1 cellular context compared by ENCODE assay signal in genomic region chr10:42638053-42638820, GRCh38.
TF ChIP-seq lines count a peak whose summit lies in the region.

Gene ZNF33B, minus strand, starts transcription at chr10:42638570. Its CDS starts 1,642 bp downstream, at chr10:42636928.

TF ChIP-seq in K562, 482 proteins besides CTCF, POLR2A, EP300 and RAD21 (continued from another document and continues in another):
- TF ChIP-seq BCLAF1 (IDR thresholded peaks at IDR 0.05; ENCODE audit: borderline replicate concordance in 1 of 2, control insufficient read depth in 1 of 2, low read depth in 2 of 2, low read length in 1 of 2) (no peak), HSF4 (CRISPR knock-in tag; IDR thresholded peaks at IDR 0.05; ENCODE audit: borderline replicate concordance) (no peak), KLF10 (CRISPR knock-in tag; IDR thresholded peaks at IDR 0.05) (no peak), PHB (CRISPR knock-in tag; IDR thresholded peaks at IDR 0.05) (no peak), DDX20 (tag; IDR thresholded peaks at IDR 0.05; ENCODE audit: low read depth) (no peak), MYNN (IDR thresholded peaks at IDR 0.05) (0 out of 2 replicates have a peak, but pooled peaks have one; percentile 42), MYNN (CRISPR knock-in tag; IDR thresholded peaks at IDR 0.05) (no peak), FOXA1 (IDR thresholded peaks at IDR 0.05; ENCODE audit: borderline replicate concordance) (no peak), EHMT2 (IDR thresholded peaks at IDR 0.05) (no peak), TCF7L2 (IDR thresholded peaks at IDR 0.05; ENCODE audit: low read depth, low read length) (no peak), MEIS2 (IDR thresholded peaks at IDR 0.05; ENCODE audit: partially characterized antibody) (peak; percentile 4), ELK3 (CRISPR knock-in tag; IDR thresholded peaks at IDR 0.05) (no peak), CBFA2T2 (conservative IDR thresholded peaks at IDR 0.05) (no peak), RHOXF2B (CRISPR knock-in tag; conservative IDR thresholded peaks at IDR 0.05) (no peak), EGR1 (conservative IDR thresholded peaks at IDR 0.05) (peak; percentile 99), ZNF644 (tag; IDR thresholded peaks at IDR 0.05; ENCODE audit: low read depth) (0 out of 2 replicates have a peak, but pooled peaks have one; percentile 34), ZNF282 (CRISPR knock-in tag; IDR thresholded peaks at IDR 0.05) (no peak), L3MBTL2 (IDR thresholded peaks at IDR 0.05) (peak; percentile 99), MAZ (CRISPR knock-in tag; conservative IDR thresholded peaks at IDR 0.05 in 1 of 2, IDR thresholded peaks at IDR 0.05 in 1 of 2) (peak; percentile 84 to 93), ELF2 (CRISPR knock-in tag; IDR thresholded peaks at IDR 0.05) (peak; percentile 65), ELF1 (tag; IDR thresholded peaks at IDR 0.05) (peak; percentile 83), KHSRP (IDR thresholded peaks at IDR 0.05) (no peak), RBFOX2 (IDR thresholded peaks at IDR 0.05; ENCODE audit: low read depth, low read length) (peak; percentile 98), ZBTB12 (CRISPR knock-in tag; IDR thresholded peaks at IDR 0.05) (no peak), ZBTB7A (IDR thresholded peaks at IDR 0.05; ENCODE audit: borderline replicate concordance, control insufficient read depth, low read depth, low read length) (peak; percentile 86; the same call in 1 of the 2 replicates), TEAD1 (CRISPR knock-in tag; IDR thresholded peaks at IDR 0.05) (no peak), ZNF232 (CRISPR knock-in tag; IDR thresholded peaks at IDR 0.05) (peak; percentile 66; the same call in 1 of the 2 replicates), SNIP1 (IDR thresholded peaks at IDR 0.05; ENCODE audit: low read depth) (no peak), RFX1 (IDR thresholded peaks at IDR 0.05) (no peak), KLF1 (tag; IDR thresholded peaks at IDR 0.05) (peak; percentile 97), CXXC5 (CRISPR knock-in tag; IDR thresholded peaks at IDR 0.05) (peak; percentile 95), DNMT1 (IDR thresholded peaks at IDR 0.05) (no peak), LEF1 (IDR thresholded peaks at IDR 0.05) (peak; percentile 27; the same call in 1 of the 2 replicates), ZNF76 (CRISPR knock-in tag; IDR thresholded peaks at IDR 0.05; ENCODE audit: borderline replicate concordance) (no peak), HDAC1 (IDR thresholded peaks at IDR 0.05) (peak in 1 of 2 experiments; percentile 70; a peak in 1 of 4 replicates), CHD1 (IDR thresholded peaks at IDR 0.05; ENCODE audit: low read length) (peak; percentile 15), ZSCAN32 (CRISPR knock-in tag; IDR thresholded peaks at IDR 0.05) (no peak), CCAR2 (IDR thresholded peaks at IDR 0.05; ENCODE audit: low read depth, low read length) (no peak)
- TF ChIP-seq, protein P1, sequence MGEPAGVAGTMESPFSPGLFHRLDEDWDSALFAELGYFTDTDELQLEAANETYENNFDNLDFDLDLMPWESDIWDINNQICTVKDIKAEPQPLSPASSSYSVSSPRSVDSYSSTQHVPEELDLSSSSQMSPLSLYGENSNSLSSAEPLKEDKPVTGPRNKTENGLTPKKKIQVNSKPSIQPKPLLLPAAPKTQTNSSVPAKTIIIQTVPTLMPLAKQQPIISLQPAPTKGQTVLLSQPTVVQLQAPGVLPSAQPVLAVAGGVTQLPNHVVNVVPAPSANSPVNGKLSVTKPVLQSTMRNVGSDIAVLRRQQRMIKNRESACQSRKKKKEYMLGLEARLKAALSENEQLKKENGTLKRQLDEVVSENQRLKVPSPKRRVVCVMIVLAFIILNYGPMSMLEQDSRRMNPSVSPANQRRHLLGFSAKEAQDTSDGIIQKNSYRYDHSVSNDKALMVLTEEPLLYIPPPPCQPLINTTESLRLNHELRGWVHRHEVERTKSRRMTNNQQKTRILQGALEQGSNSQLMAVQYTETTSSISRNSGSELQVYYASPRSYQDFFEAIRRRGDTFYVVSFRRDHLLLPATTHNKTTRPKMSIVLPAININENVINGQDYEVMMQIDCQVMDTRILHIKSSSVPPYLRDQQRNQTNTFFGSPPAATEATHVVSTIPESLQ (CRISPR knock-in tag; IDR thresholded peaks at IDR 0.05) = peak; percentile 80
- TF ChIP-seq, protein P2, sequence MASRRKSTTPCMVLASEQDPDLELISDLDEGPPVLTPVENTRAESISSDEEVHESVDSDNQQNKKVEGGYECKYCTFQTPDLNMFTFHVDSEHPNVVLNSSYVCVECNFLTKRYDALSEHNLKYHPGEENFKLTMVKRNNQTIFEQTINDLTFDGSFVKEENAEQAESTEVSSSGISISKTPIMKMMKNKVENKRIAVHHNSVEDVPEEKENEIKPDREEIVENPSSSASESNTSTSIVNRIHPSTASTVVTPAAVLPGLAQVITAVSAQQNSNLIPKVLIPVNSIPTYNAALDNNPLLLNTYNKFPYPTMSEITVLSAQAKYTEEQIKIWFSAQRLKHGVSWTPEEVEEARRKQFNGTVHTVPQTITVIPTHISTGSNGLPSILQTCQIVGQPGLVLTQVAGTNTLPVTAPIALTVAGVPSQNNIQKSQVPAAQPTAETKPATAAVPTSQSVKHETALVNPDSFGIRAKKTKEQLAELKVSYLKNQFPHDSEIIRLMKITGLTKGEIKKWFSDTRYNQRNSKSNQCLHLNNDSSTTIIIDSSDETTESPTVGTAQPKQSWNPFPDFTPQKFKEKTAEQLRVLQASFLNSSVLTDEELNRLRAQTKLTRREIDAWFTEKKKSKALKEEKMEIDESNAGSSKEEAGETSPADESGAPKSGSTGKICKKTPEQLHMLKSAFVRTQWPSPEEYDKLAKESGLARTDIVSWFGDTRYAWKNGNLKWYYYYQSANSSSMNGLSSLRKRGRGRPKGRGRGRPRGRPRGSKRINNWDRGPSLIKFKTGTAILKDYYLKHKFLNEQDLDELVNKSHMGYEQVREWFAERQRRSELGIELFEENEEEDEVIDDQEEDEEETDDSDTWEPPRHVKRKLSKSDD (conservative IDR thresholded peaks at IDR 0.05; ENCODE audit: low read length) = no peak
- TF ChIP-seq, protein P3, sequence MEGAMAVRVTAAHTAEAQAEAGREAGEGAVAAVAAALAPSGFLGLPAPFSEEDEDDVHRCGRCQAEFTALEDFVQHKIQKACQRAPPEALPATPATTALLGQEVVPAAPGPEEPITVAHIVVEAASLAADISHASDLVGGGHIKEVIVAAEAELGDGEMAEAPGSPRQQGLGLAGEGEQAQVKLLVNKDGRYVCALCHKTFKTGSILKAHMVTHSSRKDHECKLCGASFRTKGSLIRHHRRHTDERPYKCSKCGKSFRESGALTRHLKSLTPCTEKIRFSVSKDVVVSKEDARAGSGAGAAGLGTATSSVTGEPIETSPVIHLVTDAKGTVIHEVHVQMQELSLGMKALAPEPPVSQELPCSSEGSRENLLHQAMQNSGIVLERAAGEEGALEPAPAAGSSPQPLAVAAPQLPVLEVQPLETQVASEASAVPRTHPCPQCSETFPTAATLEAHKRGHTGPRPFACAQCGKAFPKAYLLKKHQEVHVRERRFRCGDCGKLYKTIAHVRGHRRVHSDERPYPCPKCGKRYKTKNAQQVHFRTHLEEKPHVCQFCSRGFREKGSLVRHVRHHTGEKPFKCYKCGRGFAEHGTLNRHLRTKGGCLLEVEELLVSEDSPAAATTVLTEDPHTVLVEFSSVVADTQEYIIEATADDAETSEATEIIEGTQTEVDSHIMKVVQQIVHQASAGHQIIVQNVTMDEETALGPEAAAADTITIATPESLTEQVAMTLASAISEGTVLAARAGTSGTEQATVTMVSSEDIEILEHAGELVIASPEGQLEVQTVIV (CRISPR knock-in tag; IDR thresholded peaks at IDR 0.05; ENCODE audit: borderline replicate concordance) = no peak
- TF ChIP-seq, protein P4, sequence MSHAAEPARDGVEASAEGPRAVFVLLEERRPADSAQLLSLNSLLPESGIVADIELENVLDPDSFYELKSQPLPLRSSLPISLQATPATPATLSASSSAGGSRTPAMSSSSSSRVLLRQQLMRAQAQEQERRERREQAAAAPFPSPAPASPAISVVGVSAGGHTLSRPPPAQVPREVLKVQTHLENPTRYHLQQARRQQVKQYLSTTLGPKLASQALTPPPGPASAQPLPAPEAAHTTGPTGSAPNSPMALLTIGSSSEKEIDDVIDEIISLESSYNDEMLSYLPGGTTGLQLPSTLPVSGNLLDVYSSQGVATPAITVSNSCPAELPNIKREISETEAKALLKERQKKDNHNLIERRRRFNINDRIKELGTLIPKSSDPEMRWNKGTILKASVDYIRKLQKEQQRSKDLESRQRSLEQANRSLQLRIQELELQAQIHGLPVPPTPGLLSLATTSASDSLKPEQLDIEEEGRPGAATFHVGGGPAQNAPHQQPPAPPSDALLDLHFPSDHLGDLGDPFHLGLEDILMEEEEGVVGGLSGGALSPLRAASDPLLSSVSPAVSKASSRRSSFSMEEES (CRISPR knock-in tag; IDR thresholded peaks at IDR 0.05) = no peak
- TF ChIP-seq, protein P5, sequence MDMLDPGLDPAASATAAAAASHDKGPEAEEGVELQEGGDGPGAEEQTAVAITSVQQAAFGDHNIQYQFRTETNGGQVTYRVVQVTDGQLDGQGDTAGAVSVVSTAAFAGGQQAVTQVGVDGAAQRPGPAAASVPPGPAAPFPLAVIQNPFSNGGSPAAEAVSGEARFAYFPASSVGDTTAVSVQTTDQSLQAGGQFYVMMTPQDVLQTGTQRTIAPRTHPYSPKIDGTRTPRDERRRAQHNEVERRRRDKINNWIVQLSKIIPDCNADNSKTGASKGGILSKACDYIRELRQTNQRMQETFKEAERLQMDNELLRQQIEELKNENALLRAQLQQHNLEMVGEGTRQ (CRISPR knock-in tag; IDR thresholded peaks at IDR 0.05) = no peak
- TF ChIP-seq, protein P6, sequence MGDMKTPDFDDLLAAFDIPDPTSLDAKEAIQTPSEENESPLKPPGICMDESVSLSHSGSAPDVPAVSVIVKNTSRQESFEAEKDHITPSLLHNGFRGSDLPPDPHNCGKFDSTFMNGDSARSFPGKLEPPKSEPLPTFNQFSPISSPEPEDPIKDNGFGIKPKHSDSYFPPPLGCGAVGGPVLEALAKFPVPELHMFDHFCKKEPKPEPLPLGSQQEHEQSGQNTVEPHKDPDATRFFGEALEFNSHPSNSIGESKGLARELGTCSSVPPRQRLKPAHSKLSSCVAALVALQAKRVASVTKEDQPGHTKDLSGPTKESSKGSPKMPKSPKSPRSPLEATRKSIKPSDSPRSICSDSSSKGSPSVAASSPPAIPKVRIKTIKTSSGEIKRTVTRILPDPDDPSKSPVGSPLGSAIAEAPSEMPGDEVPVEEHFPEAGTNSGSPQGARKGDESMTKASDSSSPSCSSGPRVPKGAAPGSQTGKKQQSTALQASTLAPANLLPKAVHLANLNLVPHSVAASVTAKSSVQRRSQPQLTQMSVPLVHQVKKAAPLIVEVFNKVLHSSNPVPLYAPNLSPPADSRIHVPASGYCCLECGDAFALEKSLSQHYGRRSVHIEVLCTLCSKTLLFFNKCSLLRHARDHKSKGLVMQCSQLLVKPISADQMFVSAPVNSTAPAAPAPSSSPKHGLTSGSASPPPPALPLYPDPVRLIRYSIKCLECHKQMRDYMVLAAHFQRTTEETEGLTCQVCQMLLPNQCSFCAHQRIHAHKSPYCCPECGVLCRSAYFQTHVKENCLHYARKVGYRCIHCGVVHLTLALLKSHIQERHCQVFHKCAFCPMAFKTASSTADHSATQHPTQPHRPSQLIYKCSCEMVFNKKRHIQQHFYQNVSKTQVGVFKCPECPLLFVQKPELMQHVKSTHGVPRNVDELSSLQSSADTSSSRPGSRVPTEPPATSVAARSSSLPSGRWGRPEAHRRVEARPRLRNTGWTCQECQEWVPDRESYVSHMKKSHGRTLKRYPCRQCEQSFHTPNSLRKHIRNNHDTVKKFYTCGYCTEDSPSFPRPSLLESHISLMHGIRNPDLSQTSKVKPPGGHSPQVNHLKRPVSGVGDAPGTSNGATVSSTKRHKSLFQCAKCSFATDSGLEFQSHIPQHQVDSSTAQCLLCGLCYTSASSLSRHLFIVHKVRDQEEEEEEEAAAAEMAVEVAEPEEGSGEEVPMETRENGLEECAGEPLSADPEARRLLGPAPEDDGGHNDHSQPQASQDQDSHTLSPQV (IDR thresholded peaks at IDR 0.05) = no peak; the same call in 1 of the 2 replicates
